In genomic region chr6:43229803-43230239, GRCh38 we compare ENCODE assay signal across 8 cellular contexts. TPM values are rescaled to one million over a fixed set of nuclear protein-coding genes. Genes with fewer than 3 reads are reported as not detected.
DNase-seq lines count a peak whose midpoint lies in the region; ATAC-seq and TF ChIP-seq lines count a peak whose summit lies in the region.

No MANE protein-coding gene starts in this region.

- H3K36me3 ChIP-seq in BLaER1 (peaks cover 15% of the 10 kb centered on the region), KMS-11 (ENCODE audit: insufficient read depth) (no peaks in the 10 kb centered on the region)

- H4K20me1 ChIP-seq in BLaER1 (no peaks in the 10 kb centered on the region), KMS-11 (ENCODE audit: insufficient read depth) (no peaks in the 10 kb centered on the region)

- H3K4me1 Mint-ChIP-seq in chondrocyte (ENCODE audit: low read depth) (peaks cover 12% of the 10 kb centered on the region), neural crest cell (peaks cover 16% of the 10 kb centered on the region)

- H3K27ac ChIP-seq in BLaER1 (no peak overlapping the region), KMS-11 (no peak overlapping the region)

- no peaks in the 10 kb centered on the region for H3K9me3 Mint-ChIP-seq in chondrocyte (ENCODE audit: low read depth)
- no peaks in the 10 kb centered on the region for H3K9me3 Mint-ChIP-seq in neural crest cell

- H3K27ac Mint-ChIP-seq in chondrocyte (ENCODE audit: unreplicated experiment) (no peak overlapping the region), neural crest cell (ENCODE audit: unreplicated experiment) (peak overlapping the region; percentile 80)

- H3K4me3 Mint-ChIP-seq in chondrocyte (ENCODE audit: unreplicated experiment) (peak overlapping the region; percentile 69), neural crest cell (peak overlapping the region; percentile 85)

- in situ Hi-C loops in ACHN (cut with HindIII; ENCODE audit: low pct_ligation_motif_present, low pct_unique_long_range_greater_than_20kb, low sequenced_read_pairs): no loop called here

- H3K4me2 ChIP-seq in BLaER1 (peak overlapping the region; percentile 86), KMS-11 (peak overlapping the region; percentile 79)

- DNase-seq in chondrocyte (ENCODE audit: low spot score) (peak; percentile 39), neural crest cell (ENCODE audit: low read depth, low spot score) (no peak), SW 1271 (lab: John Stamatoyannopoulos, UW) (no peak), UCSD-AML1 (lab: John Stamatoyannopoulos, UW; ENCODE audit: unreplicated experiment) (no peak), ACHN (no peak)

- no peaks in the 10 kb centered on the region for H3K36me3 Mint-ChIP-seq in chondrocyte (ENCODE audit: low read depth)
- no peaks in the 10 kb centered on the region for H3K36me3 Mint-ChIP-seq in neural crest cell (ENCODE audit: low read depth)

- H3K27me3 ChIP-seq in BLaER1 (no peaks in the 10 kb centered on the region), KMS-11 (ENCODE audit: insufficient read depth, low read depth) (no peaks in the 10 kb centered on the region)

- H3K9ac ChIP-seq in BLaER1 (no peak overlapping the region; the same call in 1 of the 2 replicates), KMS-11 (no peak overlapping the region; the same call in 1 of the 2 replicates)

- H3K4me3 ChIP-seq in BLaER1 (no peak overlapping the region), KMS-11 (IDR thresholded peaks at IDR 0.05; ENCODE audit: insufficient read depth, low read depth, low read length) (no peak overlapping the region)

- TF ChIP-seq CTCF in KMS-11 (conservative IDR thresholded peaks at IDR 0.05; ENCODE audit: low read depth, low read length) (no peak), chondrocyte (IDR thresholded peaks at IDR 0.05) (no peak), neural crest cell (conservative IDR thresholded peaks at IDR 0.05) (no peak)

- no peak for ATAC-seq in HG03108 (IDR thresholded peaks at IDR 0.05; ENCODE audit: unreplicated experiment)

- H3K4me1 ChIP-seq in BLaER1 (peaks cover 29% of the 10 kb centered on the region), KMS-11 (ENCODE audit: low read depth, poor library complexity, severe bottlenecking) (peaks cover 32% of the 10 kb centered on the region)

- peaks cover 15% of the 10 kb centered on the region for H3K27me3 Mint-ChIP-seq in chondrocyte (ENCODE audit: low read depth)
- H3K27me3 Mint-ChIP-seq in neural crest cell (ENCODE audit: low read depth): peaks cover 28% of the 10 kb centered on the region

- H3K79me2 ChIP-seq in KMS-11 (ENCODE audit: insufficient read depth, low read depth): peaks cover 23% of the 10 kb centered on the region

- peak overlapping the region; percentile 60 for H2AFZ ChIP-seq in KMS-11 (ENCODE audit: low read depth)

- H3K9me3 ChIP-seq in BLaER1: no peaks in the 10 kb centered on the region

RNA-seq across cellular contexts. Expression of gene DNPH1, which starts 0.5 kb away (rescaled TPM):
- total RNA-seq in chondrocyte: 22.8 to 34.1 TPM (median 24.5 TPM) in 3 replicates
- 50.3 and 55.1 TPM in 2 replicates for total RNA-seq in neural crest cell

RNA-seq across cellular contexts. Expression of gene TTBK1, which starts 13.5 kb away (rescaled TPM):
- total RNA-seq in chondrocyte: 0.07 TPM in 1 of 3 replicates, not detected in the others
- 5.1 and 5.4 TPM in 2 replicates for total RNA-seq in neural crest cell

RNA-seq across cellular contexts. Expression of gene CUL9, which starts 47.8 kb away (rescaled TPM):
- 17.5 to 36.6 TPM (median 19.8 TPM) in 3 replicates for total RNA-seq in chondrocyte
- 37.2 and 37.5 TPM in 2 replicates for total RNA-seq in neural crest cell

RNA-seq across cellular contexts. Expression of gene SRF, which starts 58.8 kb away (rescaled TPM):
- total RNA-seq in chondrocyte (42.2 to 43.9 TPM (median 42.7 TPM) in 3 replicates), neural crest cell (37.5 and 37.8 TPM in 2 replicates)
